In the genomic region with DNA sequence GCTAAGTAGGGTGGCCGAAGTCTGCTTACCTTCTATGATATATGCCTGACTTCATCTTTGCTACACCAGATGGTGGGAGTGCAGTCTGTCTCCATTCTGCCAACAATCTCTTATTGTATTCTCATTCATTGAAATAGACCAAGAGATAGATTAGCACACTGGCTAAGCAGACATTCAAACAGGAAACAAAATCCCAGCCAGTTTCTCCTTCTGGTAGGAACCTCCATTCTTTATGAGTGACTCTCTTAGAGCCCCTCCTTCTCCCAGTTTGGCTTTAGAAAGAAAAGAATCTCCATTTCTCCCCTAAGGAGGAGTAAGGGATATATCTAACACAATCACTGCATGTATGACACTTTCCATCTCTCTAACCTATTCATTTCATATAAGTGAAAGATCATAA, we compare ENCODE assay signal across 19 cellular contexts.
DNase-seq lines count a peak whose midpoint lies in the region; ATAC-seq and TF ChIP-seq lines count a peak whose summit lies in the region.
"Had no signal": no experiment of that assay in that cellular context is flagged by ENCODE, and none has a peak within 500 bp of the region (broad histone marks: within the 10 kb centered on the region; RNA-seq: fewer than 3 reads in every experiment).

No MANE protein-coding gene starts in this region.

- no peak for ATAC-seq in activated CD8-positive, alpha-beta T cell treated with anti-CD3 and anti-CD28 coated beads, Interleukin-2, amount 10 ng/mL, durations not matched to agents 7 days and 5 days
- ATAC-seq in heart right ventricle (no peak), HG02759 (IDR thresholded peaks at IDR 0.05; ENCODE audit: unreplicated experiment) (no peak)
- ATAC-seq: GM12878 had no signal

- POLR2A ChIA-PET in activated CD8-positive, alpha-beta T cell treated with anti-CD3 and anti-CD28 coated beads, Interleukin-2, amount 10 ng/mL, durations not matched to agents 7 days and 5 days (lab: Charles Lee), result no interaction called here

- CTCF ChIA-PET in activated CD8-positive, alpha-beta T cell treated with anti-CD3 and anti-CD28 coated beads, Interleukin-2, amount 10 ng/mL, durations not matched to agents 7 days and 5 days (lab: Charles Lee), result interaction anchor here (0.8 to 2.5 kb wide), 2 partner anchors 11 to 14 kb away, joined by 3 to 9 read pairs; no protein-coding TSS in a partner anchor

- peaks cover 72% of the 10 kb centered on the region for H3K4me1 Mint-ChIP-seq in activated CD8-positive, alpha-beta T cell treated with anti-CD3 and anti-CD28 coated beads, Interleukin-2, amount 10 ng/mL, durations not matched to agents 7 days and 5 days (ENCODE audit: low read depth)

- no peaks in the 10 kb centered on the region for H3K27me3 ChIP-seq in heart right ventricle
- H3K27me3 ChIP-seq: BLaER1, sigmoid colon, tibial artery had no signal

- no peaks in the 10 kb centered on the region for H3K36me3 ChIP-seq in heart right ventricle
- H3K36me3 ChIP-seq: BLaER1, sigmoid colon, tibial artery had no signal

- no peak for TF ChIP-seq CTCF in fibroblast of the aortic adventitia (IDR thresholded peaks at IDR 0.05; ENCODE audit: insufficient read depth, low read length)
- TF ChIP-seq CTCF in heart right ventricle (IDR thresholded peaks at IDR 0.05), result no peak

- H3K4me3 ChIP-seq in fibroblast of the aortic adventitia (ENCODE audit: low read depth, low read length) (no peak overlapping the region), heart right ventricle (no peak overlapping the region)
- H3K4me3 ChIP-seq: BLaER1, GM12878, sigmoid colon, tibial artery had no signal

- no peaks in the 10 kb centered on the region for H3K27me3 Mint-ChIP-seq in activated CD8-positive, alpha-beta T cell treated with anti-CD3 and anti-CD28 coated beads, Interleukin-2, amount 10 ng/mL, durations not matched to agents 7 days and 5 days (ENCODE audit: low read depth)

- intact Hi-C loops in heart right ventricle (cut with DNase I), result no loop called here

- peak; percentile 29 for DNase-seq in AG20443 (ENCODE audit: low spot score)
- peak; percentile 38 for DNase-seq in ELR (ENCODE audit: low read depth)
- DNase-seq in activated CD8-positive, alpha-beta T cell treated with anti-CD3 and anti-CD28 coated beads, Interleukin-2, amount 10 ng/mL, durations not matched to agents 7 days and 5 days, result no peak
- peak; percentile 67 for DNase-seq in fibroblast of the aortic adventitia (ENCODE audit: low read depth)
- DNase-seq in heart right ventricle, result no peak
- no peak for DNase-seq in activated CD8-positive, alpha-beta memory T cell treated with anti-CD3 and anti-CD28 coated beads for 24 hours
- DNase-seq in NCI-H526 treated with DMSO at 0.1 percent for 48 hours (lab: John Stamatoyannopoulos, UW), result no peak
- DNase-seq: activated T-cell treated with anti-CD3 and anti-CD28 coated beads for 4 hours; dermis blood vessel endothelial cell; erythroblast; kidney; NCI-H1048; sigmoid colon; stimulated activated CD4-positive, alpha-beta T cell treated with anti-CD3 and anti-CD28 coated beads, Interleukin-4, amount 100 ng/mL, for 24 hours; tibial artery had no signal

- no peak overlapping the region for H3K4me3 Mint-ChIP-seq in activated CD8-positive, alpha-beta T cell treated with anti-CD3 and anti-CD28 coated beads, Interleukin-2, amount 10 ng/mL, durations not matched to agents 7 days and 5 days

- 76 to 93% methylated on average over 1 of the region's 1 CpG for WGBS in heart right ventricle, 2 donors

- H3K27ac ChIP-seq in heart right ventricle, result no peak overlapping the region
- H3K27ac ChIP-seq: BLaER1, RWPE1, sigmoid colon, tibial artery had no signal

- peaks cover 9% of the 10 kb centered on the region for H3K9me3 Mint-ChIP-seq in activated CD8-positive, alpha-beta T cell treated with anti-CD3 and anti-CD28 coated beads, Interleukin-2, amount 10 ng/mL, durations not matched to agents 7 days and 5 days (ENCODE audit: insufficient read depth)

- H3K4me1 ChIP-seq in heart right ventricle, result peaks cover 0 to 5% (median 0%) of the 10 kb centered on the region in 9 donors
- H3K4me1 ChIP-seq: sigmoid colon had no signal

- H3K9me3 ChIP-seq in heart right ventricle, result peaks cover 0 to 2% (median 0%) of the 10 kb centered on the region in 11 donors
- H3K9me3 ChIP-seq: BLaER1, sigmoid colon, tibial artery had no signal

- peaks cover 51% of the 10 kb centered on the region for H3K36me3 Mint-ChIP-seq in activated CD8-positive, alpha-beta T cell treated with anti-CD3 and anti-CD28 coated beads, Interleukin-2, amount 10 ng/mL, durations not matched to agents 7 days and 5 days (ENCODE audit: low read depth)

- peak overlapping the region; percentile 78 for H3K27ac Mint-ChIP-seq in activated CD8-positive, alpha-beta T cell treated with anti-CD3 and anti-CD28 coated beads, Interleukin-2, amount 10 ng/mL, durations not matched to agents 7 days and 5 days

Comparison
In these comparisons a context has a peak if more than half of its experiments do, and no peak if none do; other contexts are left out.
1. DNase-seq: peak in AG20443 (single experiment), ELR (single experiment) and fibroblast of the aortic adventitia (single experiment); none in activated CD8-positive, alpha-beta T cell treated with anti-CD3 and anti-CD28 coated beads, Interleukin-2, amount 10 ng/mL, durations not matched to agents 7 days and 5 days (single experiment), heart right ventricle (0 of 2), activated CD8-positive, alpha-beta memory T cell treated with anti-CD3 and anti-CD28 coated beads for 24 hours (single experiment) and NCI-H526 treated with DMSO at 0.1 percent for 48 hours (single experiment).